Comparison of ENCODE assay signal across 12 cellular contexts in the genomic region with DNA sequence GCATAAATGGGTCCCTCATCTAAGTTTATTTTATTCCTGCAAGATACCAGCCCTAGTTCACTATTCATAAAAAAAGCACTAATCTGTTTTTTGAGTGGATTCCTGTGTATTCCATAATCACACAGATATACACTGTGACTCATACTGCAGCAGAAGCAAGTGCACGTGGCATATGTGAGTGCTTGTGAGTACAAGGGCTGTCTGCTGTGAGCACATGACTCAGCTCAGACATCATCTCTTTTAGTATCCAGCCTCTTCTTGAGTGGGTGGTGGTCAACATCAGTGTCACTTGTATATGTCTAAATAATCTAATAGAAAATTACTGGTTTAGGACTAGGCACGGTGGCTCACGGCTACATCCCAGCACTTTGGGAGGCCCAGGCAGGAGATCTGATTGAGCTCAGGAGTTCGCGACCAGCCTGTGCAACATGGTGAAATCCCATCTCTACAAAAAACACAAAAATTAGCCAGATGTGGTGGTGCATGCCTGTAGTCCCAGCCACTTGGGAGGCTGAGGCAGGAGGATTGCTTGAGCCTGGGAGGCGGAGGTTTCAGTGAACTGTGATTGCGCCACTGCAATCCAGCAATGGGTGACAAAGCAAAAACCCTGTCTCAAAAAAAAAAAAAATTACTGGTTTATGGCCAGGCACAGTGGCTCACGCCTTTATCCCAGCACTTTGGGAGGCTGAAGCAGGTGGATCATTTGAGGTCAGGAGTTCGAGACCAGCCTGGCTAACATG. TPM values are rescaled to one million over a fixed set of nuclear protein-coding genes. Genes with fewer than 3 reads are reported as not detected.
DNase-seq lines count a peak whose midpoint lies in the region; FAIRE-seq and TF ChIP-seq lines count a peak whose summit lies in the region.
"Had no signal": no experiment of that assay in that cellular context is flagged by ENCODE, and none has a peak within 500 bp of the region (broad histone marks: within the 10 kb centered on the region; RNA-seq: fewer than 3 reads in every experiment).

No MANE protein-coding gene starts in this region.

- in situ Hi-C loops in brain microvascular endothelial cell (cut with HindIII; ENCODE audit: low pct_ligation_motif_present, low sequenced_read_pairs): no loop called here

- H3K9ac ChIP-seq in kidney (ENCODE audit: low read length in 2 of 2): no peak overlapping the region

- FAIRE-seq in kidney (lab: Jason Lieb, UNC): no peak

- H3K4me3 ChIP-seq in A673 (ENCODE audit: low read depth, low read length, poor library complexity, severe bottlenecking) (no peak overlapping the region), brain microvascular endothelial cell (ENCODE audit: low read depth, low read length) (no peak overlapping the region), kidney (ENCODE audit: low read length in 2 of 2) (no peak overlapping the region)

- CTCF ChIA-PET in A673 (lab: Charles Lee): no interaction called here

- H3K9me3 ChIP-seq in A673 (ENCODE audit: low read depth, low read length, poor library complexity, severe bottlenecking): no peaks in the 10 kb centered on the region
- no peaks in the 10 kb centered on the region for H3K9me3 ChIP-seq in kidney (ENCODE audit: control insufficient read depth in 1 of 2, low read length in 2 of 2)

- POLR2A ChIA-PET in A673 (lab: Charles Lee; ENCODE audit: low non-redundant PET): no interaction called here

- BruUV-seq in A673 (replicated peaks; lab: Mats Ljungman, UMichigan): no TSS peak

- H3K27me3 ChIP-seq in A673 (replicated peaks; ENCODE audit: insufficient read depth, low read depth, low read length, poor library complexity): no peaks in the 10 kb centered on the region
- no peaks in the 10 kb centered on the region for H3K27me3 ChIP-seq in brain microvascular endothelial cell (replicated peaks)

- intact Hi-C loops in A673 (cut with micrococcal nuclease; ENCODE audit: unreplicated experiment) (loop anchor here (5.0 to 10.0 kb wide), 2 partner anchors 41 to 103 kb away; a partner anchor contains a TSS), kidney (cut with DNase I) (no loop called here)

- H3K36me3 ChIP-seq in A673 (ENCODE audit: insufficient read depth, low read length, poor library complexity, severe bottlenecking) (no peaks in the 10 kb centered on the region), brain microvascular endothelial cell (replicated peaks) (peaks cover 12% of the 10 kb centered on the region), kidney (ENCODE audit: control insufficient read depth in 1 of 2, insufficient read depth in 2 of 2, low read length in 2 of 2) (peaks cover 8 to 23% of the 10 kb centered on the region in 2 donors)

- TF ChIP-seq CTCF in A673 (conservative IDR thresholded peaks at IDR 0.05; ENCODE audit: low read depth, low read length) (no peak), brain microvascular endothelial cell (IDR thresholded peaks at IDR 0.05; ENCODE audit: low read depth, low read length, missing control alignments) (no peak), kidney (IDR thresholded peaks at IDR 0.05; ENCODE audit: borderline replicate concordance, extremely low read depth, insufficient read depth) (no peak)

- peak; percentile 37 for DNase-seq in A673 (ENCODE audit: low spot score)
- peak; percentile 85 for DNase-seq in HPDE6-E6E7 (ENCODE audit: extremely low spot score)
- DNase-seq in brain microvascular endothelial cell: peak; percentile 98
- peak; percentile 78 for DNase-seq in kidney tubule cell (ENCODE audit: low spot score)
- DNase-seq in NCI-H82 treated with DMSO at 0.1 percent for 48 hours (lab: John Stamatoyannopoulos, UW; ENCODE audit: unreplicated experiment): no peak
- no peak for DNase-seq in NOMO-1 (lab: John Stamatoyannopoulos, UW; ENCODE audit: unreplicated experiment in 2 of 2)
- no peak for DNase-seq in kidney
- DNase-seq in HuH-7.5 (ENCODE audit: low spot score): no peak
- DNase-seq: activated CD8-positive, alpha-beta T cell treated with anti-CD3 and anti-CD28 coated beads, Interleukin-2, amount 10 ng/mL, durations not matched to agents 7 days and 5 days; CD4-positive, alpha-beta T cell; cerebellar nuclear complex; RPMI8226 had no signal

- no peak overlapping the region for H3K27ac ChIP-seq in A673 (ENCODE audit: low read depth, low read length, poor library complexity, severe bottlenecking)
- H3K27ac ChIP-seq in brain microvascular endothelial cell: peak overlapping the region; percentile 90
- no peak overlapping the region for H3K27ac ChIP-seq in kidney (ENCODE audit: low read depth in 2 of 2, low read length in 2 of 2)

- H3K4me1 ChIP-seq in A673 (ENCODE audit: insufficient read depth, low read length, poor library complexity, severe bottlenecking) (no peaks in the 10 kb centered on the region), kidney (ENCODE audit: control insufficient read depth in 1 of 2, insufficient read depth in 1 of 2, low read depth in 1 of 2, low read length in 2 of 2) (no peaks in the 10 kb centered on the region)

RNA-seq across cellular contexts. Expression of a gene that starts 49.8 kb away (rescaled TPM):
- total RNA-seq in A673 (2021): 78.8 and 87.2 TPM in 2 replicates
- total RNA-seq in kidney: 48.5 TPM
- polyA plus RNA-seq in kidney (ENCODE audit: insufficient read depth, low read depth, low replicate concordance): 30.0 TPM

Comparison
In these comparisons a context has a peak if more than half of its experiments do, and no peak if none do; other contexts are left out.
1. DNase-seq: peak in A673 (single experiment), HPDE6-E6E7 (single experiment), brain microvascular endothelial cell (single experiment) and kidney tubule cell (single experiment); none in NCI-H82 treated with DMSO at 0.1 percent for 48 hours (single experiment), NOMO-1 (0 of 2), kidney (single experiment) and HuH-7.5 (single experiment).